1 cellular context compared by ENCODE assay signal in genomic region chr1:246110343-246111219, GRCh38.
A peak's percentile ranks its signal among the peaks of the same experiment; 100 is the strongest.
TF ChIP-seq lines count a peak whose summit lies in the region.

No MANE protein-coding gene starts in this region.

TF ChIP-seq in K562, 482 proteins besides CTCF, POLR2A, EP300 and RAD21 (continued from another document and continues in another):
- TF ChIP-seq E2F8 (IDR thresholded peaks at IDR 0.05; ENCODE audit: low read depth, partially characterized antibody): no peak
- no peak for TF ChIP-seq HNRNPUL1 (IDR thresholded peaks at IDR 0.05; ENCODE audit: low read length)
- TF ChIP-seq HIVEP1 (CRISPR knock-in tag; IDR thresholded peaks at IDR 0.05): peak; percentile 97
- no peak; the same call in 1 of the 2 replicates for TF ChIP-seq ZNF696 (CRISPR knock-in tag; conservative IDR thresholded peaks at IDR 0.05)
- no peak for TF ChIP-seq KDM4B (IDR thresholded peaks at IDR 0.05; ENCODE audit: borderline replicate concordance in 2 of 2, low read depth in 1 of 2)
- TF ChIP-seq TAL1 (IDR thresholded peaks at IDR 0.05): no peak
- TF ChIP-seq ESRRB (CRISPR knock-in tag; IDR thresholded peaks at IDR 0.05; ENCODE audit: borderline replicate concordance): peak; percentile 82
- TF ChIP-seq COPS2 (conservative IDR thresholded peaks at IDR 0.05): no peak
- peak; percentile 100 for TF ChIP-seq DMBX1 (CRISPR knock-in tag; IDR thresholded peaks at IDR 0.05; ENCODE audit: borderline replicate concordance)
- TF ChIP-seq RAD51 (IDR thresholded peaks at IDR 0.05; ENCODE audit: borderline replicate concordance, low read depth): no peak
- TF ChIP-seq NCOA2 (IDR thresholded peaks at IDR 0.05; ENCODE audit: partially characterized antibody in 2 of 2): peak in 1 of 2 experiments; percentile 72
- TF ChIP-seq VEZF1 (CRISPR knock-in tag; IDR thresholded peaks at IDR 0.05): peak; percentile 77
- peak; percentile 61 for TF ChIP-seq ZEB2 (IDR thresholded peaks at IDR 0.05)
- TF ChIP-seq ZNF197 (CRISPR knock-in tag; IDR thresholded peaks at IDR 0.05; ENCODE audit: low read depth): peak; percentile 99
- peak; percentile 97 for TF ChIP-seq NFE2L1 (tag; IDR thresholded peaks at IDR 0.05; ENCODE audit: borderline replicate concordance, low read depth)
- TF ChIP-seq KLF16 (IDR thresholded peaks at IDR 0.05): no peak; the same call in 1 of the 2 replicates
- TF ChIP-seq LARP7 (IDR thresholded peaks at IDR 0.05): no peak
- TF ChIP-seq NELFE (IDR thresholded peaks at IDR 0.05; ENCODE audit: insufficient read depth, insufficient read length): no peak
- TF ChIP-seq HMG20A (CRISPR knock-in tag; conservative IDR thresholded peaks at IDR 0.05): 0 out of 2 replicates have a peak, but pooled peaks have one; percentile 50
- TF ChIP-seq SMAD3 (CRISPR knock-in tag; conservative IDR thresholded peaks at IDR 0.05): peak; percentile 99
- no peak for TF ChIP-seq SRSF7 (optimal IDR thresholded peaks at IDR 0.05; ENCODE audit: low read depth, low read length)
- TF ChIP-seq EHMT2 (IDR thresholded peaks at IDR 0.05): no peak
- TF ChIP-seq SOX6 (IDR thresholded peaks at IDR 0.05): peak; percentile 93
- TF ChIP-seq IFI16 (CRISPR knock-in tag; IDR thresholded peaks at IDR 0.05): peak; percentile 96
- TF ChIP-seq, protein P1, sequence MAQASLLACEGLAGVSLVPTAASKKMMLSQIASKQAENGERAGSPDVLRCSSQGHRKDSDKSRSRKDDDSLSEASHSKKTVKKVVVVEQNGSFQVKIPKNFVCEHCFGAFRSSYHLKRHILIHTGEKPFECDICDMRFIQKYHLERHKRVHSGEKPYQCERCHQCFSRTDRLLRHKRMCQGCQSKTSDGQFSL (CRISPR knock-in tag; IDR thresholded peaks at IDR 0.05): no peak
- TF ChIP-seq, protein P1 (tag; IDR thresholded peaks at IDR 0.05): peak; percentile 42 to 98; a peak in 3 of 4 replicates
- TF ChIP-seq ZNF655 (CRISPR knock-in tag; IDR thresholded peaks at IDR 0.05): no peak
- TF ChIP-seq STAT5B (CRISPR knock-in tag; IDR thresholded peaks at IDR 0.05): peak; percentile 82
- TF ChIP-seq FOXO4 (CRISPR knock-in tag; IDR thresholded peaks at IDR 0.05): peak; percentile 95
- no peak for TF ChIP-seq POLR2B (IDR thresholded peaks at IDR 0.05; ENCODE audit: low read depth, partially characterized antibody)
- TF ChIP-seq RNF2 (IDR thresholded peaks at IDR 0.05): no peak
- TF ChIP-seq PTBP1 (IDR thresholded peaks at IDR 0.05; ENCODE audit: low read depth, low read length): no peak
- no peak for TF ChIP-seq CCAR2 (IDR thresholded peaks at IDR 0.05; ENCODE audit: low read depth, low read length)
- no peak for TF ChIP-seq SIN3A (IDR thresholded peaks at IDR 0.05; ENCODE audit: borderline replicate concordance in 2 of 2, control insufficient read depth in 1 of 2, low read depth in 2 of 2, low read length in 2 of 2)
- no peak for TF ChIP-seq KHSRP (IDR thresholded peaks at IDR 0.05)
- TF ChIP-seq POU5F1 (IDR thresholded peaks at IDR 0.05; ENCODE audit: borderline replicate concordance, low read depth, low read length, partially characterized antibody): no peak
- TF ChIP-seq, protein P2, sequence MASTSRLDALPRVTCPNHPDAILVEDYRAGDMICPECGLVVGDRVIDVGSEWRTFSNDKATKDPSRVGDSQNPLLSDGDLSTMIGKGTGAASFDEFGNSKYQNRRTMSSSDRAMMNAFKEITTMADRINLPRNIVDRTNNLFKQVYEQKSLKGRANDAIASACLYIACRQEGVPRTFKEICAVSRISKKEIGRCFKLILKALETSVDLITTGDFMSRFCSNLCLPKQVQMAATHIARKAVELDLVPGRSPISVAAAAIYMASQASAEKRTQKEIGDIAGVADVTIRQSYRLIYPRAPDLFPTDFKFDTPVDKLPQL (IDR thresholded peaks at IDR 0.05; ENCODE audit: extremely low read depth, insufficient read length): no peak
- TF ChIP-seq ERF (CRISPR knock-in tag; IDR thresholded peaks at IDR 0.05): peak; percentile 99
- TF ChIP-seq FOXK1 (CRISPR knock-in tag; IDR thresholded peaks at IDR 0.05; ENCODE audit: borderline replicate concordance): peak; percentile 96; the same call in 1 of the 2 replicates
- peak; percentile 86 for TF ChIP-seq TAF7 (tag; IDR thresholded peaks at IDR 0.05)
- TF ChIP-seq, protein P3, sequence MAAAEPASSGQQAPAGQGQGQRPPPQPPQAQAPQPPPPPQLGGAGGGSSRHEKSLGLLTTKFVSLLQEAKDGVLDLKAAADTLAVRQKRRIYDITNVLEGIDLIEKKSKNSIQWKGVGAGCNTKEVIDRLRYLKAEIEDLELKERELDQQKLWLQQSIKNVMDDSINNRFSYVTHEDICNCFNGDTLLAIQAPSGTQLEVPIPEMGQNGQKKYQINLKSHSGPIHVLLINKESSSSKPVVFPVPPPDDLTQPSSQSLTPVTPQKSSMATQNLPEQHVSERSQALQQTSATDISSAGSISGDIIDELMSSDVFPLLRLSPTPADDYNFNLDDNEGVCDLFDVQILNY (CRISPR knock-in tag; IDR thresholded peaks at IDR 0.05): no peak
- peak; percentile 92 for TF ChIP-seq ZFP1 (CRISPR knock-in tag; IDR thresholded peaks at IDR 0.05)
- no peak for TF ChIP-seq THAP12 (CRISPR knock-in tag; IDR thresholded peaks at IDR 0.05)
- no peak for TF ChIP-seq SAFB (IDR thresholded peaks at IDR 0.05; ENCODE audit: borderline replicate concordance, low read depth, low read length)
- no peak for TF ChIP-seq RBM22 (IDR thresholded peaks at IDR 0.05; ENCODE audit: low read depth, low read length, poor library complexity, severe bottlenecking)
- peak; percentile 92 for TF ChIP-seq ZNF444 (CRISPR knock-in tag; IDR thresholded peaks at IDR 0.05)
- no peak for TF ChIP-seq ILF3 (IDR thresholded peaks at IDR 0.05; ENCODE audit: borderline replicate concordance)
- TF ChIP-seq ZNF124 (CRISPR knock-in tag; IDR thresholded peaks at IDR 0.05): no peak
- TF ChIP-seq TRIM28 (IDR thresholded peaks at IDR 0.05): peak; percentile 56; the same call in 1 of the 2 replicates
- TF ChIP-seq, protein P4, sequence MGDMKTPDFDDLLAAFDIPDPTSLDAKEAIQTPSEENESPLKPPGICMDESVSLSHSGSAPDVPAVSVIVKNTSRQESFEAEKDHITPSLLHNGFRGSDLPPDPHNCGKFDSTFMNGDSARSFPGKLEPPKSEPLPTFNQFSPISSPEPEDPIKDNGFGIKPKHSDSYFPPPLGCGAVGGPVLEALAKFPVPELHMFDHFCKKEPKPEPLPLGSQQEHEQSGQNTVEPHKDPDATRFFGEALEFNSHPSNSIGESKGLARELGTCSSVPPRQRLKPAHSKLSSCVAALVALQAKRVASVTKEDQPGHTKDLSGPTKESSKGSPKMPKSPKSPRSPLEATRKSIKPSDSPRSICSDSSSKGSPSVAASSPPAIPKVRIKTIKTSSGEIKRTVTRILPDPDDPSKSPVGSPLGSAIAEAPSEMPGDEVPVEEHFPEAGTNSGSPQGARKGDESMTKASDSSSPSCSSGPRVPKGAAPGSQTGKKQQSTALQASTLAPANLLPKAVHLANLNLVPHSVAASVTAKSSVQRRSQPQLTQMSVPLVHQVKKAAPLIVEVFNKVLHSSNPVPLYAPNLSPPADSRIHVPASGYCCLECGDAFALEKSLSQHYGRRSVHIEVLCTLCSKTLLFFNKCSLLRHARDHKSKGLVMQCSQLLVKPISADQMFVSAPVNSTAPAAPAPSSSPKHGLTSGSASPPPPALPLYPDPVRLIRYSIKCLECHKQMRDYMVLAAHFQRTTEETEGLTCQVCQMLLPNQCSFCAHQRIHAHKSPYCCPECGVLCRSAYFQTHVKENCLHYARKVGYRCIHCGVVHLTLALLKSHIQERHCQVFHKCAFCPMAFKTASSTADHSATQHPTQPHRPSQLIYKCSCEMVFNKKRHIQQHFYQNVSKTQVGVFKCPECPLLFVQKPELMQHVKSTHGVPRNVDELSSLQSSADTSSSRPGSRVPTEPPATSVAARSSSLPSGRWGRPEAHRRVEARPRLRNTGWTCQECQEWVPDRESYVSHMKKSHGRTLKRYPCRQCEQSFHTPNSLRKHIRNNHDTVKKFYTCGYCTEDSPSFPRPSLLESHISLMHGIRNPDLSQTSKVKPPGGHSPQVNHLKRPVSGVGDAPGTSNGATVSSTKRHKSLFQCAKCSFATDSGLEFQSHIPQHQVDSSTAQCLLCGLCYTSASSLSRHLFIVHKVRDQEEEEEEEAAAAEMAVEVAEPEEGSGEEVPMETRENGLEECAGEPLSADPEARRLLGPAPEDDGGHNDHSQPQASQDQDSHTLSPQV (IDR thresholded peaks at IDR 0.05): peak; percentile 100
- TF ChIP-seq HEY1 (CRISPR knock-in tag; IDR thresholded peaks at IDR 0.05; ENCODE audit: borderline replicate concordance): peak; percentile 92
- TF ChIP-seq ESRRA (IDR thresholded peaks at IDR 0.05; ENCODE audit: borderline replicate concordance, low read depth): no peak
- peak; percentile 96 for TF ChIP-seq NR2F6 (CRISPR knock-in tag; IDR thresholded peaks at IDR 0.05)
- TF ChIP-seq PHF21A (IDR thresholded peaks at IDR 0.05; ENCODE audit: borderline replicate concordance, low read depth): no peak
- TF ChIP-seq ZNF23 (CRISPR knock-in tag; IDR thresholded peaks at IDR 0.05): peak; percentile 91
- TF ChIP-seq TCF15 (CRISPR knock-in tag; IDR thresholded peaks at IDR 0.05): peak; percentile 97
- no peak for TF ChIP-seq YBX1 (IDR thresholded peaks at IDR 0.05)
